ENCODE assay signal across 1 cellular context in the genomic region with DNA sequence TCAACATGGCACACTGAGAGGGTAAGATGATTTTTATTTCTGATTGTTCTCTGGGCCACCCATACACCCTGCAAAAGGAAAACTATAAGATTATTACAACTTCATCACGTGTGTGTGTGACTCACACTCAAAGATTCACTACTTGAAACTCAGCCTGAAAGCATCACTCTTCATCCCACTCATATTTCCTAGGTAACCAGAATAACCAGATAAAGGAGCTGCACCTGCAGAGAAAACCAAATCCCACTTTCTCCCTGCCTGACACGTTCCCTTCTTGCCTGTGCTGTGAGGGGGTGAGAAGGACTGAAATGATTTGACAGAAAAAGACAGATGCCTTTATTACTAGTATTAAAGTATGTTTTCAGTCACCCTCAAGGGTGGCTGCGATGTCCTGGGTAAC.
TF ChIP-seq lines count a peak whose summit lies in the region.

No MANE protein-coding gene starts in this region.

TF ChIP-seq in IMR-90, 13 proteins besides CTCF, POLR2A, EP300 and RAD21:
- TF ChIP-seq, protein P1, sequence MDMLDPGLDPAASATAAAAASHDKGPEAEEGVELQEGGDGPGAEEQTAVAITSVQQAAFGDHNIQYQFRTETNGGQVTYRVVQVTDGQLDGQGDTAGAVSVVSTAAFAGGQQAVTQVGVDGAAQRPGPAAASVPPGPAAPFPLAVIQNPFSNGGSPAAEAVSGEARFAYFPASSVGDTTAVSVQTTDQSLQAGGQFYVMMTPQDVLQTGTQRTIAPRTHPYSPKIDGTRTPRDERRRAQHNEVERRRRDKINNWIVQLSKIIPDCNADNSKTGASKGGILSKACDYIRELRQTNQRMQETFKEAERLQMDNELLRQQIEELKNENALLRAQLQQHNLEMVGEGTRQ (IDR thresholded peaks at IDR 0.05; ENCODE audit: low read depth, low read length) = peak; percentile 88
- TF ChIP-seq MAZ (IDR thresholded peaks at IDR 0.05; ENCODE audit: borderline replicate concordance, low read depth, low read length) (no peak), BHLHE40 (IDR thresholded peaks at IDR 0.05; ENCODE audit: low read depth, low read length) (peak; percentile 67), FOS (IDR thresholded peaks at IDR 0.05; ENCODE audit: low read depth, low read length) (peak; percentile 6; the same call in 1 of the 2 replicates), RCOR1 (IDR thresholded peaks at IDR 0.05; ENCODE audit: insufficient replicate concordance, low read length) (no peak)
